8 cellular contexts compared by ENCODE assay signal in the genomic region with DNA sequence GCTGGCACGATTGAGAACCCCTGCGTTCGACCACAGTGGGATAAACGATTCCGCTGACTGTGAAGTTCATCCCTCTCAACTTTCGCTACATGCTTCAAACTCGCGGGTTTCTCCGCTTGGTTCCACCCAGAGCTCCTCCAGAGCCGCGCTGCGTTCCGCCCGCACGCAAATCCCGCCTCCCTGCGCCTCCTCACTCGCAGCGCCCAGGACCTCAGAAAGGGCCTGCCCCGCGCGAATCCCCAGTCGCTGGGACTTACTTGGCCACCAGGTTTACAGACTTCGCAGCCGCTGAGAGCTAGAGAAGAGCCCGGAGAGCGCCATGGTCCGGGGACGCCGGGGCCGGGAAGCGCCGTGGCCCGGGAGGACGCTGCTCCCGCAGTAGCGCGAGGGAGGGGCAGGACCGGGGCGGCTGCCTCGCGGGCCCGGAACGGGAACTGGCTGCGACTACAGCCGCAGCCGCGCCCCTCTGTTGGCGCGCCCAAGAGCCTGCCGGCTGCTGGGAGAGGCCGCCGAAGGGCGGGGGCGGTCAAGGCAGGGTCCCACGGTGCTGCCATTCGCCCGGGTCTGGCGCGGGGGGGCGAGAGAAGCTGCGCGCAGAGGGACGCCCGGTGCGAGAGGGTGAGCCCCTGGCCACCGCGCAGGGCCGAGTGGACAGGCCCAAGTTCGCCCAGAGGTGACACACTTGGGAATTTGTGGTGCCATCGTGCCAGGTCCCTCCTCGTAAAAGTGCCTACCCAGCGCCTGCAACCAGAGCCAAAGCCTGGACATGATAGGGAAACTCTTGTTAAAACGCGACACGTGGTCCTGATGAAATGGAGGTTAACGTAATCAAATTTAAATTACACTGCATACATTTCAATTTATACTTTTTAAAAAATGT. TPM values are rescaled to one million over a fixed set of nuclear protein-coding genes. Genes with fewer than 3 reads are reported as not detected.
DNase-seq lines count a peak whose midpoint lies in the region; ATAC-seq, FAIRE-seq and TF ChIP-seq lines count a peak whose summit lies in the region.

Gene NOD1, minus strand, starts transcription at position 436 of the 880 bp plus-strand sequence. CDS start 21,863 bp downstream, outside the sequence.

- WGBS in pancreas, 2 donors = 2% methylated on average over 65 to 77 of the region's 77 CpGs
- WGBS in thymus = under 1% methylated on average over 77 of the region's 77 CpGs

- peak within 1 kb of the TSS; percentile 90 for H3K27ac Mint-ChIP-seq in activated naive CD8-positive, alpha-beta T cell treated with anti-CD3 and anti-CD28 coated beads for 36 hours

- no peaks in the 10 kb centered on the region for H3K9me3 Mint-ChIP-seq in activated naive CD8-positive, alpha-beta T cell treated with anti-CD3 and anti-CD28 coated beads for 36 hours

- H3K4me3 ChIP-seq in pancreas (peak within 1 kb of the TSS; percentile 57 to 83 (median 60)), thymus (ENCODE audit: low read length) (peak within 1 kb of the TSS; percentile 71)

- H3K4me1 Mint-ChIP-seq in activated naive CD8-positive, alpha-beta T cell treated with anti-CD3 and anti-CD28 coated beads for 36 hours = peaks cover 46% of the 10 kb centered on the region

- H3K27me3 ChIP-seq in pancreas (no peaks in the 10 kb centered on the region), thymus (ENCODE audit: control insufficient read depth, insufficient read depth) (no peaks in the 10 kb centered on the region)

- H3K36me3 Mint-ChIP-seq in activated naive CD8-positive, alpha-beta T cell treated with anti-CD3 and anti-CD28 coated beads for 36 hours = peaks cover 14% of the 10 kb centered on the region

- H3K4me3 Mint-ChIP-seq in activated naive CD8-positive, alpha-beta T cell treated with anti-CD3 and anti-CD28 coated beads for 36 hours = peak within 1 kb of the TSS; percentile 91

- TF ChIP-seq CTCF in pancreas (IDR thresholded peaks at IDR 0.05) = peak in 1 of 4 donors; percentile 9

- H3K4me1 ChIP-seq in ES-I3 (ENCODE audit: insufficient read depth, low read length) (no peaks in the 10 kb centered on the region; the same call in 1 of the 2 replicates), pancreas (peaks cover 0 to 6% (median 4%) of the 10 kb centered on the region in 3 donors), thymus (ENCODE audit: control insufficient read depth, insufficient read depth, low read length) (peaks cover 2% of the 10 kb centered on the region)

- peak within 1 kb of the TSS; percentile 82 for H3K9ac ChIP-seq in ES-I3 (ENCODE audit: low read depth, low read length)

- H3K27ac ChIP-seq in pancreas (peak within 1 kb of the TSS; percentile 66 to 89 (median 81)), thymus (ENCODE audit: low read depth) (peak within 1 kb of the TSS; percentile 91)

- no peak for FAIRE-seq in pancreas (lab: Jason Lieb, UNC)

- H3K9me3 ChIP-seq in ES-I3 (ENCODE audit: control insufficient read depth, insufficient read depth, low read length) = no peaks in the 10 kb centered on the region; the same call in 1 of the 2 replicates
- no peaks in the 10 kb centered on the region for H3K9me3 ChIP-seq in pancreas
- H3K9me3 ChIP-seq in thymus (ENCODE audit: control insufficient read depth) = no peaks in the 10 kb centered on the region

- H3K27me3 Mint-ChIP-seq in activated naive CD8-positive, alpha-beta T cell treated with anti-CD3 and anti-CD28 coated beads for 36 hours = no peaks in the 10 kb centered on the region

- DNase-seq in GOT3 (lab: John Stamatoyannopoulos, UW) (peak; percentile 47), LoVo (ENCODE audit: low spot score) (peak; percentile 86), SKM-1 treated with dmso at 0.1 percent for 144 hours (lab: John Stamatoyannopoulos, UW; ENCODE audit: unreplicated experiment) (peak; percentile 62), head of caudate nucleus (peak in 41 of 42 donors; percentile 40 to 87 (median 74)), pancreas (peak; percentile 65 to 88 (median 70))
- DNase-seq in activated naive CD8-positive, alpha-beta T cell treated with anti-CD3 and anti-CD28 coated beads for 36 hours = peak; percentile 83

- intact Hi-C loops in head of caudate nucleus (cut with DNase I) (no loop called here), pancreas (cut with DNase I) (no loop called here)

- H3K36me3 ChIP-seq in ES-I3 (ENCODE audit: insufficient read depth, low read length) (no peaks in the 10 kb centered on the region), pancreas (no peaks in the 10 kb centered on the region), thymus (ENCODE audit: control insufficient read depth, insufficient read depth) (no peaks in the 10 kb centered on the region)

- ATAC-seq in pancreas = peak; percentile 95 to 96 (median 96)

RNA-seq across cellular contexts. Expression of gene NOD1, which starts in this region (rescaled TPM):
- 10 to 100 TPM; 12.6 to 12.8 TPM for total RNA-seq in activated naive CD8-positive, alpha-beta T cell treated with anti-CD3 and anti-CD28 coated beads for 36 hours
- total RNA-seq in pancreas = 1 to 10 TPM; 1.9 to 8.0 (median 2.6) TPM
- polyA plus RNA-seq in pancreas (1 to 10 TPM; 4.8 to 9.9 TPM), thymus (13.6 TPM)

Comparison
In these comparisons a context has a peak if more than half of its experiments do, and no peak if none do; other contexts are left out.
1. Peak in every context shown above with its lines: DNase-seq, ATAC-seq, H3K4me3 ChIP-seq and H3K27ac ChIP-seq.